In the genomic region with DNA sequence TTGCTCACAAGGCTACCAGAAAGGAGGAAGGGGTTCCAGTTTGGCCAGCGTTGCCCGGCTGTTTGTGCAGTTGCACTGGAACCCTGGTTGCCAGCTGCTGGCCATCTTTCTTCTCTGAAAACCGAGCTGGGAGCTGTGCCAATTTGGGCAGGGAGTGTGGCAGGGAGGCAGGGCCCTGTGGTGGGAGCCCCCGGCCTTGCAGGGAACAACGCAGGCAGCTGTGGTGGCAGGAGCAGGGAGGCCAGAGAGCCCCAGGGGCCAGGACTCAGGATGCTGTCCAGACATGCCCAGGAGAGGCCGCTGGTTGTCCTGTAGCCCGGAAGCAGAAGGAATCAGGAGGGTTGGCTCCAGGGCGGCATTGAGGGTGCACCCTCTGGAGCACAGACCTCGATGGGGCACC, we compare ENCODE assay signal across 17 cellular contexts. TPM values are rescaled to one million over a fixed set of nuclear protein-coding genes. Genes with fewer than 3 reads are reported as not detected.
DNase-seq lines count a peak whose midpoint lies in the region; ATAC-seq and TF ChIP-seq lines count a peak whose summit lies in the region.
"Had no signal": no experiment of that assay in that cellular context is flagged by ENCODE, and none has a peak within 500 bp of the region (broad histone marks: within the 10 kb centered on the region; RNA-seq: fewer than 3 reads in every experiment).

No MANE protein-coding gene starts in this region.

- H3K27me3 Mint-ChIP-seq in brain = peaks cover 18% of the 10 kb centered on the region
- no peaks in the 10 kb centered on the region for H3K27me3 Mint-ChIP-seq in activated CD4-positive, alpha-beta T cell treated with anti-CD3 and anti-CD28 coated beads, Interleukin-2, amount 10 ng/mL, durations not matched to agents 7 days and 5 days

- TF ChIP-seq CTCF in brain (conservative IDR thresholded peaks at IDR 0.05) = no peak

- H3K27ac Mint-ChIP-seq in brain = peak overlapping the region; percentile 66 to 96 (median 80)
- H3K27ac Mint-ChIP-seq in activated CD4-positive, alpha-beta T cell treated with anti-CD3 and anti-CD28 coated beads, Interleukin-2, amount 10 ng/mL, durations not matched to agents 7 days and 5 days = no peak overlapping the region
- H3K27ac Mint-ChIP-seq: T-helper 1 cell treated with Interleukin-12 subunit alpha and Interleukin-12 subunit beta and Interleukin-4 antibody, amounts not matched to agents 30 μg/mL and 1 μg/mL, for 36 hours had no signal

- H3K4me1 Mint-ChIP-seq in brain = peaks cover 66% of the 10 kb centered on the region
- peaks cover 13% of the 10 kb centered on the region for H3K4me1 Mint-ChIP-seq in activated CD4-positive, alpha-beta T cell treated with anti-CD3 and anti-CD28 coated beads, Interleukin-2, amount 10 ng/mL, durations not matched to agents 7 days and 5 days

- ATAC-seq in GM19035 (IDR thresholded peaks at IDR 0.05; ENCODE audit: unreplicated experiment) = no peak
- ATAC-seq: mucosa of descending colon had no signal

- H3K36me3 Mint-ChIP-seq in brain = peaks cover 28% of the 10 kb centered on the region
- peaks cover 2% of the 10 kb centered on the region for H3K36me3 Mint-ChIP-seq in activated CD4-positive, alpha-beta T cell treated with anti-CD3 and anti-CD28 coated beads, Interleukin-2, amount 10 ng/mL, durations not matched to agents 7 days and 5 days (ENCODE audit: low read depth)

- H3K9me3 Mint-ChIP-seq in brain = no peaks in the 10 kb centered on the region
- no peaks in the 10 kb centered on the region for H3K9me3 Mint-ChIP-seq in activated CD4-positive, alpha-beta T cell treated with anti-CD3 and anti-CD28 coated beads, Interleukin-2, amount 10 ng/mL, durations not matched to agents 7 days and 5 days
- H3K9me3 Mint-ChIP-seq: T-helper 1 cell treated with Interleukin-12 subunit alpha and Interleukin-12 subunit beta and Interleukin-4 antibody, amounts not matched to agents 30 μg/mL and 1 μg/mL, for 36 hours had no signal

- DNase-seq in C1 segment of cervical spinal cord (lab: John Stamatoyannopoulos, UW) = peak in 9 of 14 donors; percentile 5 to 55 (median 22)
- peak; percentile 46 for DNase-seq in NCI-H1105 (lab: John Stamatoyannopoulos, UW)
- DNase-seq in midbrain (lab: John Stamatoyannopoulos, UW) = peak; percentile 52
- no peak for DNase-seq in NCI-H226
- DNase-seq in NCI-H128 (lab: John Stamatoyannopoulos, UW; ENCODE audit: unreplicated experiment) = no peak
- no peak for DNase-seq in activated CD4-positive, alpha-beta T cell treated with anti-CD3 and anti-CD28 coated beads, Interleukin-2, amount 10 ng/mL, durations not matched to agents 7 days and 5 days
- DNase-seq: activated CD4-positive, alpha-beta T cell treated with anti-CD3 and anti-CD28 coated beads, Interleukin-2, amount 50 U/mL, for 4 hours; esophagus squamous epithelium; GF-D8; mucosa of descending colon; NCI-H1930; stimulated activated CD4-positive, alpha-beta T cell treated with anti-CD3 and anti-CD28 coated beads, Interleukin-4, amount 100 ng/mL, for 4 hours; stimulated activated naive CD4-positive, alpha-beta T cell treated with Interleukin-2 at 50 U/mL for 16 hours had no signal

- CTCF ChIA-PET in activated CD4-positive, alpha-beta T cell treated with anti-CD3 and anti-CD28 coated beads, Interleukin-2, amount 10 ng/mL, durations not matched to agents 7 days and 5 days (lab: Charles Lee) = no interaction called here

- POLR2A ChIA-PET in activated CD4-positive, alpha-beta T cell treated with anti-CD3 and anti-CD28 coated beads, Interleukin-2, amount 10 ng/mL, durations not matched to agents 7 days and 5 days (lab: Charles Lee) = no interaction called here

- H3K4me3 Mint-ChIP-seq in brain = peak overlapping the region in 2 of 5 experiments; percentile 18 to 40
- H3K4me3 Mint-ChIP-seq in activated CD4-positive, alpha-beta T cell treated with anti-CD3 and anti-CD28 coated beads, Interleukin-2, amount 10 ng/mL, durations not matched to agents 7 days and 5 days = no peak overlapping the region
- H3K4me3 Mint-ChIP-seq: T-helper 1 cell treated with Interleukin-12 subunit alpha and Interleukin-12 subunit beta and Interleukin-4 antibody, amounts not matched to agents 30 μg/mL and 1 μg/mL, for 36 hours had no signal

RNA-seq across cellular contexts. Expression of gene KMT5C, which starts 4.8 kb away (rescaled TPM):
- 18.4 TPM for polyA plus RNA-seq in brain (ENCODE audit: insufficient read depth, low read depth, low replicate concordance)
- total RNA-seq in activated CD4-positive, alpha-beta T cell treated with anti-CD3 and anti-CD28 coated beads, Interleukin-2, amount 10 ng/mL, durations not matched to agents 7 days and 5 days = 10 to 100 TPM; 21.7 to 28.3 TPM

RNA-seq across cellular contexts. Expression of gene COX6B2, which starts 10.1 kb away (rescaled TPM):
- polyA plus RNA-seq in brain (ENCODE audit: insufficient read depth, low read depth, low replicate concordance) = not detected
- not detected for total RNA-seq in activated CD4-positive, alpha-beta T cell treated with anti-CD3 and anti-CD28 coated beads, Interleukin-2, amount 10 ng/mL, durations not matched to agents 7 days and 5 days
- total RNA-seq: OCI-LY7 had no signal

RNA-seq across cellular contexts. Expression of gene GARIN5B, which starts 18.6 kb away (rescaled TPM):
- polyA plus RNA-seq in brain (ENCODE audit: insufficient read depth, low read depth, low replicate concordance) = not detected
- total RNA-seq in activated CD4-positive, alpha-beta T cell treated with anti-CD3 and anti-CD28 coated beads, Interleukin-2, amount 10 ng/mL, durations not matched to agents 7 days and 5 days = not detected
- total RNA-seq: esophagus squamous epithelium, mucosa of descending colon, OCI-LY7 had no signal

RNA-seq across cellular contexts. Expression of gene TMEM150B, which starts 19.3 kb away (rescaled TPM):
- polyA plus RNA-seq in brain (ENCODE audit: insufficient read depth, low read depth, low replicate concordance) = 1.0 TPM
- total RNA-seq in activated CD4-positive, alpha-beta T cell treated with anti-CD3 and anti-CD28 coated beads, Interleukin-2, amount 10 ng/mL, durations not matched to agents 7 days and 5 days = under 1 TPM in 1 of 2 experiments, not detected in 1; 0.79 TPM
- total RNA-seq: OCI-LY7 had no signal

RNA-seq across cellular contexts. Expression of gene IL11, which starts 25.8 kb away (rescaled TPM):
- 0.41 TPM for polyA plus RNA-seq in brain (ENCODE audit: insufficient read depth, low read depth, low replicate concordance)
- under 1 TPM; 0.27 TPM for total RNA-seq in activated CD4-positive, alpha-beta T cell treated with anti-CD3 and anti-CD28 coated beads, Interleukin-2, amount 10 ng/mL, durations not matched to agents 7 days and 5 days
- total RNA-seq: esophagus squamous epithelium had no signal

Comparison
In these comparisons a context has a peak if more than half of its experiments do, and no peak if none do; other contexts are left out.
1. DNase-seq: peak in C1 segment of cervical spinal cord (9 of 14), NCI-H1105 (single experiment) and midbrain (single experiment); none in NCI-H226 (single experiment), NCI-H128 (single experiment) and activated CD4-positive, alpha-beta T cell treated with anti-CD3 and anti-CD28 coated beads, Interleukin-2, amount 10 ng/mL, durations not matched to agents 7 days and 5 days (single experiment).